ENCODE assay signal across 8 cellular contexts in the genomic region with DNA sequence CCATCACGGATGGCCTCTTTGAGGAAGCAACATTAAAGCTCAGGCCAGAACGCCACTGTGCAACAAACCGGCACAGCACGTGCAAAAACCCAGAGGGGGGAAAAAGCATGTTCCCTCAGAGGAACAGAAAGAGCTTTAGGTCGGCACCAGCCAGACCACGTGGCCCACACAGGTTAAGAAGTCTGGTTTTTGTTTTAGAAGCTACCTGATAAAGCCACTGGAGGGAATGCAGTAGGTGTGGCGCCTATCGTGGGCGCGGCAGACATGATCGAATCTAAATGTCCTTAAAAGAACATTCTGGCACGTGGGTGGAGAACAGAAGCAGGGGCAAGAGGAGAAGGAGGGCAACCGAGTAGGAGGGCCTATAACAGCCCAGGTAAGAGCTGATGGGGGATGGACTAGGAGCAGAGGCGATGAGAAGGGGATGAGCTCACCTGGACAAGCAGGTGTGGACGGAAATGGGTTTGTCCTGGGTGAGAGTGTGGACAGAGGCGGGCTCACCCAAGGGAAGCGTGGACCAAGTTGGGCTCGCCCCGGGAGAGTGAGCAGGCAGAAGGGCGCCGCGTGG. TPM values are rescaled to one million over a fixed set of nuclear protein-coding genes. Genes with fewer than 3 reads are reported as not detected.
DNase-seq lines count a peak whose midpoint lies in the region; ATAC-seq and TF ChIP-seq lines count a peak whose summit lies in the region.
"Not testable (repeated sequence)": the region's sequence is repeated elsewhere in the genome, so short reads cannot be mapped to it uniquely, and the experiment has no call there.

No MANE protein-coding gene starts in this region.

- H3K4me1 Mint-ChIP-seq in MCF 10A (ENCODE audit: insufficient read depth, unreplicated experiment) = not testable (repeated sequence)
- peaks cover 22% of the 10 kb centered on the region for H3K4me1 Mint-ChIP-seq in stimulated activated effector memory CD8-positive, alpha-beta T cell treated with anti-CD3 and anti-CD28 coated beads, Interleukin-12 subunit alpha, Interleukin-12 subunit beta, amount 100 ng/mL, for 72 hours

- not testable (repeated sequence) for H3K27me3 Mint-ChIP-seq in MCF 10A (ENCODE audit: insufficient read depth, unreplicated experiment)

- H3K9me3 Mint-ChIP-seq in MCF 10A (ENCODE audit: unreplicated experiment); stimulated activated effector memory CD8-positive, alpha-beta T cell treated with anti-CD3 and anti-CD28 coated beads, Interleukin-12 subunit alpha, Interleukin-12 subunit beta, amount 100 ng/mL, for 72 hours: not testable (repeated sequence)

- H3K4me3 Mint-ChIP-seq in MCF 10A (ENCODE audit: unreplicated experiment) = peak overlapping the region; percentile 91
- peak overlapping the region; percentile 94 for H3K4me3 Mint-ChIP-seq in stimulated activated effector memory CD8-positive, alpha-beta T cell treated with anti-CD3 and anti-CD28 coated beads, Interleukin-12 subunit alpha, Interleukin-12 subunit beta, amount 100 ng/mL, for 72 hours

- peak overlapping the region; percentile 77 for H3K27ac Mint-ChIP-seq in MCF 10A (ENCODE audit: low read depth, unreplicated experiment)
- H3K27ac Mint-ChIP-seq in stimulated activated effector memory CD8-positive, alpha-beta T cell treated with anti-CD3 and anti-CD28 coated beads, Interleukin-12 subunit alpha, Interleukin-12 subunit beta, amount 100 ng/mL, for 72 hours = peak overlapping the region; percentile 96

- peaks cover 68% of the 10 kb centered on the region for H3K36me3 Mint-ChIP-seq in MCF 10A (ENCODE audit: insufficient read depth, unreplicated experiment)
- H3K36me3 Mint-ChIP-seq in stimulated activated effector memory CD8-positive, alpha-beta T cell treated with anti-CD3 and anti-CD28 coated beads, Interleukin-12 subunit alpha, Interleukin-12 subunit beta, amount 100 ng/mL, for 72 hours = peaks cover 81% of the 10 kb centered on the region

- CTCF ChIA-PET in MCF 10A (lab: Yijun Ruan, JAX) = not testable (repeated sequence)

- peak overlapping the region; percentile 67 for H3K4me3 ChIP-seq in AG10803 (ENCODE audit: low read length)
- H3K4me3 ChIP-seq in HUES48 (ENCODE audit: low read depth, low read length) = peak overlapping the region; percentile 87
- not testable (repeated sequence) for H3K4me3 ChIP-seq in mucosa of stomach (ENCODE audit: low read length)

- H3K9ac ChIP-seq in HUES48 (ENCODE audit: low read depth, low read length) = peak overlapping the region; percentile 89
- H3K9ac ChIP-seq in mucosa of stomach (ENCODE audit: low read length) = peak overlapping the region; percentile 69

- H3K27me3 ChIP-seq in HUES48 (ENCODE audit: control insufficient read depth, insufficient read depth, low read length); mucosa of stomach (ENCODE audit: control insufficient read depth, insufficient read depth, low read length): not testable (repeated sequence)

- peak; percentile 27 for ATAC-seq in GM19455 (IDR thresholded peaks at IDR 0.05; ENCODE audit: unreplicated experiment)
- ATAC-seq in Right ventricle myocardium superior (ENCODE audit: poor library complexity) = peak; percentile 31
- ATAC-seq in stimulated activated effector memory CD8-positive, alpha-beta T cell treated with anti-CD3 and anti-CD28 coated beads, Interleukin-12 subunit alpha, Interleukin-12 subunit beta, amount 100 ng/mL, for 72 hours = peak; percentile 30

- DNase-seq in AG10803 (ENCODE audit: low read depth); MCF 10A (ENCODE audit: unreplicated experiment); Right ventricle myocardium superior; stimulated activated effector memory CD8-positive, alpha-beta T cell treated with anti-CD3 and anti-CD28 coated beads, Interleukin-12 subunit alpha, Interleukin-12 subunit beta, amount 100 ng/mL, for 72 hours (ENCODE audit: low spot score in 2 of 2): not testable (repeated sequence)

- peaks cover 64% of the 10 kb centered on the region for H3K36me3 ChIP-seq in HUES48 (ENCODE audit: control insufficient read depth, insufficient read depth, low read length)
- H3K36me3 ChIP-seq in mucosa of stomach (ENCODE audit: control insufficient read depth, insufficient read depth, low read length) = not testable (repeated sequence)

- POLR2A ChIA-PET in MCF 10A (lab: Yijun Ruan, JAX) = interaction anchor here (1.0 to 2.0 kb wide), 4 partner anchors 13 to 40 kb away, joined by 4 to 13 read pairs (median 6); partner anchors contain the start of gene POLDIP3

- not testable (repeated sequence) for TF ChIP-seq CTCF in AG10803 (conservative IDR thresholded peaks at IDR 0.05; ENCODE audit: low read length); VCaP (conservative IDR thresholded peaks at IDR 0.05); MCF 10A (IDR thresholded peaks at IDR 0.05; ENCODE audit: unreplicated experiment)

- H3K4me1 ChIP-seq in HUES48 (ENCODE audit: control insufficient read depth, insufficient read depth, low read length) = not testable (repeated sequence)
- H3K4me1 ChIP-seq in mucosa of stomach (ENCODE audit: control insufficient read depth, insufficient read depth, low read length) = peaks cover 15% of the 10 kb centered on the region

- H3K27ac ChIP-seq in HUES48 (ENCODE audit: low read depth, low read length) (peak overlapping the region; percentile 75), VCaP (peak overlapping the region; percentile 47; the same call in 1 of the 2 replicates)

- not testable (repeated sequence) for BruUV-seq in MCF 10A (replicated peaks; lab: Mats Ljungman, UMichigan)

- intact Hi-C loops in MCF 10A (cut with micrococcal nuclease); Right ventricle myocardium superior (cut with DNase I): not testable (repeated sequence)

- H3K9me3 ChIP-seq in HUES48 (ENCODE audit: control insufficient read depth, insufficient read depth, low read length); mucosa of stomach (ENCODE audit: control insufficient read depth, low read length): not testable (repeated sequence)

RNA-seq across cellular contexts. Expression of gene SERHL2, which starts 27.5 kb away (rescaled TPM):
- total RNA-seq in MCF 10A (2022) (0.75 TPM in 1 of 2 replicates, not detected in the other), Right ventricle myocardium superior (2.4 TPM)

RNA-seq across cellular contexts. Expression of gene POLDIP3, which starts 33.4 kb away (rescaled TPM):
- total RNA-seq in MCF 10A (2022) (49.7 and 51.3 TPM in 2 replicates), Right ventricle myocardium superior (32.1 TPM)

RNA-seq across cellular contexts. Expression of gene ATP5MGL, which starts 59.1 kb away (rescaled TPM):
- total RNA-seq in MCF 10A (2022) (0.83 and 1.1 TPM in 2 replicates), Right ventricle myocardium superior (0.38 TPM)
